In the genomic region with DNA sequence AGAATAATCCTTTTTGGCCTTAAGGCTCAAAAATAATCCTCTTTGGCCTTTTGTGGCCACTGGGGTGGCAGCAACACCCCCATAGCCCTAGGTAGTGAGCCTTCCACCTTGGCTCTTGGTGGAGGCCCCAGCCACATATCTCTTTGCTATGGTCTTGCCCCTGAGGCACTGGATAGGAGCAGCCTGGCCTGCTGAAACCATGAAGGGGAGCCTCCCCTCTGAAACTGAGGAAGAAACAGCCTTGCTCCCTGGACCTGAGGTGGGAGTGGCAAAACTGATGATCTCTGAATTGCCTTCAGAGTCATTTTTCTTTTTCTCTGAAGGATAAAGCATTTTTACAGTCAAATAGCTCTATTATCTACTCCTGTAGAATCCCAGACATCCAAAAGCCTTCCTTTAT, we compare ENCODE assay signal across 1 cellular context.
TF ChIP-seq lines count a peak whose summit lies in the region.

No MANE protein-coding gene starts in this region.

TF ChIP-seq in GM23338, 12 proteins besides CTCF, POLR2A, EP300 and RAD21:
- TF ChIP-seq, protein P1, sequence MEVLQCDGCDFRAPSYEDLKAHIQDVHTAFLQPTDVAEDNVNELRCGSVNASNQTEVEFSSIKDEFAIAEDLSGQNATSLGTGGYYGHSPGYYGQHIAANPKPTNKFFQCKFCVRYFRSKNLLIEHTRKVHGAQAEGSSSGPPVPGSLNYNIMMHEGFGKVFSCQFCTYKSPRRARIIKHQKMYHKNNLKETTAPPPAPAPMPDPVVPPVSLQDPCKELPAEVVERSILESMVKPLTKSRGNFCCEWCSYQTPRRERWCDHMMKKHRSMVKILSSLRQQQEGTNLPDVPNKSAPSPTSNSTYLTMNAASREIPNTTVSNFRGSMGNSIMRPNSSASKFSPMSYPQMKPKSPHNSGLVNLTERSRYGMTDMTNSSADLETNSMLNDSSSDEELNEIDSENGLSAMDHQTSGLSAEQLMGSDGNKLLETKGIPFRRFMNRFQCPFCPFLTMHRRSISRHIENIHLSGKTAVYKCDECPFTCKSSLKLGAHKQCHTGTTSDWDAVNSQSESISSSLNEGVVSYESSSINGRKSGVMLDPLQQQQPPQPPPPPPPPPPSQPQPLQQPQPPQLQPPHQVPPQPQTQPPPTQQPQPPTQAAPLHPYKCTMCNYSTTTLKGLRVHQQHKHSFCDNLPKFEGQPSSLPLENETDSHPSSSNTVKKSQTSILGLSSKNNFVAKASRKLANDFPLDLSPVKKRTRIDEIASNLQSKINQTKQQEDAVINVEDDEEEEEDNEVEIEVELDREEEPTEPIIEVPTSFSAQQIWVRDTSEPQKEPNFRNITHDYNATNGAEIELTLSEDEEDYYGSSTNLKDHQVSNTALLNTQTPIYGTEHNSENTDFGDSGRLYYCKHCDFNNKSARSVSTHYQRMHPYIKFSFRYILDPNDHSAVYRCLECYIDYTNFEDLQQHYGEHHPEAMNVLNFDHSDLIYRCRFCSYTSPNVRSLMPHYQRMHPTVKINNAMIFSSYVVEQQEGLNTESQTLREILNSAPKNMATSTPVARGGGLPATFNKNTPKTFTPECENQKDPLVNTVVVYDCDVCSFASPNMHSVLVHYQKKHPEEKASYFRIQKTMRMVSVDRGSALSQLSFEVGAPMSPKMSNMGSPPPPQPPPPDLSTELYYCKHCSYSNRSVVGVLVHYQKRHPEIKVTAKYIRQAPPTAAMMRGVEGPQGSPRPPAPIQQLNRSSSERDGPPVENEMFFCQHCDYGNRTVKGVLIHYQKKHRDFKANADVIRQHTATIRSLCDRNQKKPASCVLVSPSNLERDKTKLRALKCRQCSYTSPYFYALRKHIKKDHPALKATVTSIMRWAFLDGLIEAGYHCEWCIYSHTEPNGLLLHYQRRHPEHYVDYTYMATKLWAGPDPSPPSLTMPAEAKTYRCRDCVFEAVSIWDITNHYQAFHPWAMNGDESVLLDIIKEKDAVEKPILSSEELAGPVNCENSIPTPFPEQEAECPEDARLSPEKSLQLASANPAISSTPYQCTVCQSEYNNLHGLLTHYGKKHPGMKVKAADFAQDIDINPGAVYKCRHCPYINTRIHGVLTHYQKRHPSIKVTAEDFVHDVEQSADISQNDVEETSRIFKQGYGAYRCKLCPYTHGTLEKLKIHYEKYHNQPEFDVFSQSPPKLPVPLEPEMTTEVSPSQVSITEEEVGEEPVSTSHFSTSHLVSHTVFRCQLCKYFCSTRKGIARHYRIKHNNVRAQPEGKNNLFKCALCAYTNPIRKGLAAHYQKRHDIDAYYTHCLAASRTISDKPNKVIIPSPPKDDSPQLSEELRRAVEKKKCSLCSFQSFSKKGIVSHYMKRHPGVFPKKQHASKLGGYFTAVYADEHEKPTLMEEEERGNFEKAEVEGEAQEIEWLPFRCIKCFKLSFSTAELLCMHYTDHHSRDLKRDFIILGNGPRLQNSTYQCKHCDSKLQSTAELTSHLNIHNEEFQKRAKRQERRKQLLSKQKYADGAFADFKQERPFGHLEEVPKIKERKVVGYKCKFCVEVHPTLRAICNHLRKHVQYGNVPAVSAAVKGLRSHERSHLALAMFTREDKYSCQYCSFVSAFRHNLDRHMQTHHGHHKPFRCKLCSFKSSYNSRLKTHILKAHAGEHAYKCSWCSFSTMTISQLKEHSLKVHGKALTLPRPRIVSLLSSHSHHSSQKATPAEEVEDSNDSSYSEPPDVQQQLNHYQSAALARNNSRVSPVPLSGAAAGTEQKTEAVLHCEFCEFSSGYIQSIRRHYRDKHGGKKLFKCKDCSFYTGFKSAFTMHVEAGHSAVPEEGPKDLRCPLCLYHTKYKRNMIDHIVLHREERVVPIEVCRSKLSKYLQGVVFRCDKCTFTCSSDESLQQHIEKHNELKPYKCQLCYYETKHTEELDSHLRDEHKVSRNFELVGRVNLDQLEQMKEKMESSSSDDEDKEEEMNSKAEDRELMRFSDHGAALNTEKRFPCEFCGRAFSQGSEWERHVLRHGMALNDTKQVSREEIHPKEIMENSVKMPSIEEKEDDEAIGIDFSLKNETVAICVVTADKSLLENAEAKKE (CRISPR knock-in tag; IDR thresholded peaks at IDR 0.05): no peak
- TF ChIP-seq CREB1 (CRISPR knock-in tag; IDR thresholded peaks at IDR 0.05; ENCODE audit: low read depth): no peak
- TF ChIP-seq ZNF331 (CRISPR knock-in tag; IDR thresholded peaks at IDR 0.05; ENCODE audit: low read depth): no peak
- TF ChIP-seq NANOG (IDR thresholded peaks at IDR 0.05; ENCODE audit: borderline replicate concordance): no peak
- no peak for TF ChIP-seq STAT1 (IDR thresholded peaks at IDR 0.05; ENCODE audit: unreplicated experiment)
- TF ChIP-seq POLR2AphosphoS5 (IDR thresholded peaks at IDR 0.05; ENCODE audit: low read depth): no peak
- TF ChIP-seq EZH2phosphoT487 (IDR thresholded peaks at IDR 0.05; ENCODE audit: unreplicated experiment): no peak
- TF ChIP-seq, protein P2, sequence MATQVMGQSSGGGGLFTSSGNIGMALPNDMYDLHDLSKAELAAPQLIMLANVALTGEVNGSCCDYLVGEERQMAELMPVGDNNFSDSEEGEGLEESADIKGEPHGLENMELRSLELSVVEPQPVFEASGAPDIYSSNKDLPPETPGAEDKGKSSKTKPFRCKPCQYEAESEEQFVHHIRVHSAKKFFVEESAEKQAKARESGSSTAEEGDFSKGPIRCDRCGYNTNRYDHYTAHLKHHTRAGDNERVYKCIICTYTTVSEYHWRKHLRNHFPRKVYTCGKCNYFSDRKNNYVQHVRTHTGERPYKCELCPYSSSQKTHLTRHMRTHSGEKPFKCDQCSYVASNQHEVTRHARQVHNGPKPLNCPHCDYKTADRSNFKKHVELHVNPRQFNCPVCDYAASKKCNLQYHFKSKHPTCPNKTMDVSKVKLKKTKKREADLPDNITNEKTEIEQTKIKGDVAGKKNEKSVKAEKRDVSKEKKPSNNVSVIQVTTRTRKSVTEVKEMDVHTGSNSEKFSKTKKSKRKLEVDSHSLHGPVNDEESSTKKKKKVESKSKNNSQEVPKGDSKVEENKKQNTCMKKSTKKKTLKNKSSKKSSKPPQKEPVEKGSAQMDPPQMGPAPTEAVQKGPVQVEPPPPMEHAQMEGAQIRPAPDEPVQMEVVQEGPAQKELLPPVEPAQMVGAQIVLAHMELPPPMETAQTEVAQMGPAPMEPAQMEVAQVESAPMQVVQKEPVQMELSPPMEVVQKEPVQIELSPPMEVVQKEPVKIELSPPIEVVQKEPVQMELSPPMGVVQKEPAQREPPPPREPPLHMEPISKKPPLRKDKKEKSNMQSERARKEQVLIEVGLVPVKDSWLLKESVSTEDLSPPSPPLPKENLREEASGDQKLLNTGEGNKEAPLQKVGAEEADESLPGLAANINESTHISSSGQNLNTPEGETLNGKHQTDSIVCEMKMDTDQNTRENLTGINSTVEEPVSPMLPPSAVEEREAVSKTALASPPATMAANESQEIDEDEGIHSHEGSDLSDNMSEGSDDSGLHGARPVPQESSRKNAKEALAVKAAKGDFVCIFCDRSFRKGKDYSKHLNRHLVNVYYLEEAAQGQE (IDR thresholded peaks at IDR 0.05; ENCODE audit: unreplicated experiment): no peak
- no peak for TF ChIP-seq JUNB (IDR thresholded peaks at IDR 0.05; ENCODE audit: unreplicated experiment)
- TF ChIP-seq EZH2 (IDR thresholded peaks at IDR 0.05; ENCODE audit: low read depth, unreplicated experiment): no peak
- TF ChIP-seq ZNF114 (CRISPR knock-in tag; IDR thresholded peaks at IDR 0.05): no peak
- TF ChIP-seq, protein P3, sequence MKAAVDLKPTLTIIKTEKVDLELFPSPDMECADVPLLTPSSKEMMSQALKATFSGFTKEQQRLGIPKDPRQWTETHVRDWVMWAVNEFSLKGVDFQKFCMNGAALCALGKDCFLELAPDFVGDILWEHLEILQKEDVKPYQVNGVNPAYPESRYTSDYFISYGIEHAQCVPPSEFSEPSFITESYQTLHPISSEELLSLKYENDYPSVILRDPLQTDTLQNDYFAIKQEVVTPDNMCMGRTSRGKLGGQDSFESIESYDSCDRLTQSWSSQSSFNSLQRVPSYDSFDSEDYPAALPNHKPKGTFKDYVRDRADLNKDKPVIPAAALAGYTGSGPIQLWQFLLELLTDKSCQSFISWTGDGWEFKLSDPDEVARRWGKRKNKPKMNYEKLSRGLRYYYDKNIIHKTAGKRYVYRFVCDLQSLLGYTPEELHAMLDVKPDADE (IDR thresholded peaks at IDR 0.05): no peak
